ENCODE assay signal across 1 cellular context in the genomic region with DNA sequence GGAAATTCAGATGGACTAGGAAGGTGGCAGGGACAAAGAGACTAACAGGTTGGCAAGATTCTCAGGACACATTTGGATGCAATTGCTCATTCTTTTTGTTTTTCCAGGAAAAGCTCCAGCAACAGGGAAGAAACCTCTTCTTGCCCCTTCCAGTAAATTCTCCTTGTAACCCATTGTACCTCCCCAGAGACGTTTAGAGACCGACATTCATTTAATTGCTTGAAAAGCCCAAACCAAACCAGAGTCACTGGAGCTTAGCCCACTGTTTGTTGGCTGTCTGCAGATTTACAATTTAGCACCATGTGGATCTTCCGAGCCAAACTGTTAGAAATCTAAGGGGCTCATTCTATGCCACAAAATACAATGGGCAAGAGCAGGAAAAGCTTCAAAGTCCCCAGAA.
TF ChIP-seq lines count a peak whose summit lies in the region.

No MANE protein-coding gene starts in this region.

TF ChIP-seq in GM23338, 12 proteins besides CTCF, POLR2A, EP300 and RAD21 (continued from another document):
- TF ChIP-seq, protein P1, sequence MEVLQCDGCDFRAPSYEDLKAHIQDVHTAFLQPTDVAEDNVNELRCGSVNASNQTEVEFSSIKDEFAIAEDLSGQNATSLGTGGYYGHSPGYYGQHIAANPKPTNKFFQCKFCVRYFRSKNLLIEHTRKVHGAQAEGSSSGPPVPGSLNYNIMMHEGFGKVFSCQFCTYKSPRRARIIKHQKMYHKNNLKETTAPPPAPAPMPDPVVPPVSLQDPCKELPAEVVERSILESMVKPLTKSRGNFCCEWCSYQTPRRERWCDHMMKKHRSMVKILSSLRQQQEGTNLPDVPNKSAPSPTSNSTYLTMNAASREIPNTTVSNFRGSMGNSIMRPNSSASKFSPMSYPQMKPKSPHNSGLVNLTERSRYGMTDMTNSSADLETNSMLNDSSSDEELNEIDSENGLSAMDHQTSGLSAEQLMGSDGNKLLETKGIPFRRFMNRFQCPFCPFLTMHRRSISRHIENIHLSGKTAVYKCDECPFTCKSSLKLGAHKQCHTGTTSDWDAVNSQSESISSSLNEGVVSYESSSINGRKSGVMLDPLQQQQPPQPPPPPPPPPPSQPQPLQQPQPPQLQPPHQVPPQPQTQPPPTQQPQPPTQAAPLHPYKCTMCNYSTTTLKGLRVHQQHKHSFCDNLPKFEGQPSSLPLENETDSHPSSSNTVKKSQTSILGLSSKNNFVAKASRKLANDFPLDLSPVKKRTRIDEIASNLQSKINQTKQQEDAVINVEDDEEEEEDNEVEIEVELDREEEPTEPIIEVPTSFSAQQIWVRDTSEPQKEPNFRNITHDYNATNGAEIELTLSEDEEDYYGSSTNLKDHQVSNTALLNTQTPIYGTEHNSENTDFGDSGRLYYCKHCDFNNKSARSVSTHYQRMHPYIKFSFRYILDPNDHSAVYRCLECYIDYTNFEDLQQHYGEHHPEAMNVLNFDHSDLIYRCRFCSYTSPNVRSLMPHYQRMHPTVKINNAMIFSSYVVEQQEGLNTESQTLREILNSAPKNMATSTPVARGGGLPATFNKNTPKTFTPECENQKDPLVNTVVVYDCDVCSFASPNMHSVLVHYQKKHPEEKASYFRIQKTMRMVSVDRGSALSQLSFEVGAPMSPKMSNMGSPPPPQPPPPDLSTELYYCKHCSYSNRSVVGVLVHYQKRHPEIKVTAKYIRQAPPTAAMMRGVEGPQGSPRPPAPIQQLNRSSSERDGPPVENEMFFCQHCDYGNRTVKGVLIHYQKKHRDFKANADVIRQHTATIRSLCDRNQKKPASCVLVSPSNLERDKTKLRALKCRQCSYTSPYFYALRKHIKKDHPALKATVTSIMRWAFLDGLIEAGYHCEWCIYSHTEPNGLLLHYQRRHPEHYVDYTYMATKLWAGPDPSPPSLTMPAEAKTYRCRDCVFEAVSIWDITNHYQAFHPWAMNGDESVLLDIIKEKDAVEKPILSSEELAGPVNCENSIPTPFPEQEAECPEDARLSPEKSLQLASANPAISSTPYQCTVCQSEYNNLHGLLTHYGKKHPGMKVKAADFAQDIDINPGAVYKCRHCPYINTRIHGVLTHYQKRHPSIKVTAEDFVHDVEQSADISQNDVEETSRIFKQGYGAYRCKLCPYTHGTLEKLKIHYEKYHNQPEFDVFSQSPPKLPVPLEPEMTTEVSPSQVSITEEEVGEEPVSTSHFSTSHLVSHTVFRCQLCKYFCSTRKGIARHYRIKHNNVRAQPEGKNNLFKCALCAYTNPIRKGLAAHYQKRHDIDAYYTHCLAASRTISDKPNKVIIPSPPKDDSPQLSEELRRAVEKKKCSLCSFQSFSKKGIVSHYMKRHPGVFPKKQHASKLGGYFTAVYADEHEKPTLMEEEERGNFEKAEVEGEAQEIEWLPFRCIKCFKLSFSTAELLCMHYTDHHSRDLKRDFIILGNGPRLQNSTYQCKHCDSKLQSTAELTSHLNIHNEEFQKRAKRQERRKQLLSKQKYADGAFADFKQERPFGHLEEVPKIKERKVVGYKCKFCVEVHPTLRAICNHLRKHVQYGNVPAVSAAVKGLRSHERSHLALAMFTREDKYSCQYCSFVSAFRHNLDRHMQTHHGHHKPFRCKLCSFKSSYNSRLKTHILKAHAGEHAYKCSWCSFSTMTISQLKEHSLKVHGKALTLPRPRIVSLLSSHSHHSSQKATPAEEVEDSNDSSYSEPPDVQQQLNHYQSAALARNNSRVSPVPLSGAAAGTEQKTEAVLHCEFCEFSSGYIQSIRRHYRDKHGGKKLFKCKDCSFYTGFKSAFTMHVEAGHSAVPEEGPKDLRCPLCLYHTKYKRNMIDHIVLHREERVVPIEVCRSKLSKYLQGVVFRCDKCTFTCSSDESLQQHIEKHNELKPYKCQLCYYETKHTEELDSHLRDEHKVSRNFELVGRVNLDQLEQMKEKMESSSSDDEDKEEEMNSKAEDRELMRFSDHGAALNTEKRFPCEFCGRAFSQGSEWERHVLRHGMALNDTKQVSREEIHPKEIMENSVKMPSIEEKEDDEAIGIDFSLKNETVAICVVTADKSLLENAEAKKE (CRISPR knock-in tag; IDR thresholded peaks at IDR 0.05), result no peak
- TF ChIP-seq, protein P2, sequence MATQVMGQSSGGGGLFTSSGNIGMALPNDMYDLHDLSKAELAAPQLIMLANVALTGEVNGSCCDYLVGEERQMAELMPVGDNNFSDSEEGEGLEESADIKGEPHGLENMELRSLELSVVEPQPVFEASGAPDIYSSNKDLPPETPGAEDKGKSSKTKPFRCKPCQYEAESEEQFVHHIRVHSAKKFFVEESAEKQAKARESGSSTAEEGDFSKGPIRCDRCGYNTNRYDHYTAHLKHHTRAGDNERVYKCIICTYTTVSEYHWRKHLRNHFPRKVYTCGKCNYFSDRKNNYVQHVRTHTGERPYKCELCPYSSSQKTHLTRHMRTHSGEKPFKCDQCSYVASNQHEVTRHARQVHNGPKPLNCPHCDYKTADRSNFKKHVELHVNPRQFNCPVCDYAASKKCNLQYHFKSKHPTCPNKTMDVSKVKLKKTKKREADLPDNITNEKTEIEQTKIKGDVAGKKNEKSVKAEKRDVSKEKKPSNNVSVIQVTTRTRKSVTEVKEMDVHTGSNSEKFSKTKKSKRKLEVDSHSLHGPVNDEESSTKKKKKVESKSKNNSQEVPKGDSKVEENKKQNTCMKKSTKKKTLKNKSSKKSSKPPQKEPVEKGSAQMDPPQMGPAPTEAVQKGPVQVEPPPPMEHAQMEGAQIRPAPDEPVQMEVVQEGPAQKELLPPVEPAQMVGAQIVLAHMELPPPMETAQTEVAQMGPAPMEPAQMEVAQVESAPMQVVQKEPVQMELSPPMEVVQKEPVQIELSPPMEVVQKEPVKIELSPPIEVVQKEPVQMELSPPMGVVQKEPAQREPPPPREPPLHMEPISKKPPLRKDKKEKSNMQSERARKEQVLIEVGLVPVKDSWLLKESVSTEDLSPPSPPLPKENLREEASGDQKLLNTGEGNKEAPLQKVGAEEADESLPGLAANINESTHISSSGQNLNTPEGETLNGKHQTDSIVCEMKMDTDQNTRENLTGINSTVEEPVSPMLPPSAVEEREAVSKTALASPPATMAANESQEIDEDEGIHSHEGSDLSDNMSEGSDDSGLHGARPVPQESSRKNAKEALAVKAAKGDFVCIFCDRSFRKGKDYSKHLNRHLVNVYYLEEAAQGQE (IDR thresholded peaks at IDR 0.05; ENCODE audit: unreplicated experiment), result no peak
- TF ChIP-seq EZH2phosphoT487 (IDR thresholded peaks at IDR 0.05; ENCODE audit: unreplicated experiment) (no peak), EZH2 (IDR thresholded peaks at IDR 0.05; ENCODE audit: low read depth, unreplicated experiment) (no peak), CREB1 (CRISPR knock-in tag; IDR thresholded peaks at IDR 0.05; ENCODE audit: low read depth) (no peak), JUNB (IDR thresholded peaks at IDR 0.05; ENCODE audit: unreplicated experiment) (no peak), STAT1 (IDR thresholded peaks at IDR 0.05; ENCODE audit: unreplicated experiment) (no peak), POLR2AphosphoS5 (IDR thresholded peaks at IDR 0.05; ENCODE audit: low read depth) (no peak)
- TF ChIP-seq, protein P3, sequence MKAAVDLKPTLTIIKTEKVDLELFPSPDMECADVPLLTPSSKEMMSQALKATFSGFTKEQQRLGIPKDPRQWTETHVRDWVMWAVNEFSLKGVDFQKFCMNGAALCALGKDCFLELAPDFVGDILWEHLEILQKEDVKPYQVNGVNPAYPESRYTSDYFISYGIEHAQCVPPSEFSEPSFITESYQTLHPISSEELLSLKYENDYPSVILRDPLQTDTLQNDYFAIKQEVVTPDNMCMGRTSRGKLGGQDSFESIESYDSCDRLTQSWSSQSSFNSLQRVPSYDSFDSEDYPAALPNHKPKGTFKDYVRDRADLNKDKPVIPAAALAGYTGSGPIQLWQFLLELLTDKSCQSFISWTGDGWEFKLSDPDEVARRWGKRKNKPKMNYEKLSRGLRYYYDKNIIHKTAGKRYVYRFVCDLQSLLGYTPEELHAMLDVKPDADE (IDR thresholded peaks at IDR 0.05), result no peak
